Comparison of ENCODE assay signal across 9 cellular contexts in the genomic region with DNA sequence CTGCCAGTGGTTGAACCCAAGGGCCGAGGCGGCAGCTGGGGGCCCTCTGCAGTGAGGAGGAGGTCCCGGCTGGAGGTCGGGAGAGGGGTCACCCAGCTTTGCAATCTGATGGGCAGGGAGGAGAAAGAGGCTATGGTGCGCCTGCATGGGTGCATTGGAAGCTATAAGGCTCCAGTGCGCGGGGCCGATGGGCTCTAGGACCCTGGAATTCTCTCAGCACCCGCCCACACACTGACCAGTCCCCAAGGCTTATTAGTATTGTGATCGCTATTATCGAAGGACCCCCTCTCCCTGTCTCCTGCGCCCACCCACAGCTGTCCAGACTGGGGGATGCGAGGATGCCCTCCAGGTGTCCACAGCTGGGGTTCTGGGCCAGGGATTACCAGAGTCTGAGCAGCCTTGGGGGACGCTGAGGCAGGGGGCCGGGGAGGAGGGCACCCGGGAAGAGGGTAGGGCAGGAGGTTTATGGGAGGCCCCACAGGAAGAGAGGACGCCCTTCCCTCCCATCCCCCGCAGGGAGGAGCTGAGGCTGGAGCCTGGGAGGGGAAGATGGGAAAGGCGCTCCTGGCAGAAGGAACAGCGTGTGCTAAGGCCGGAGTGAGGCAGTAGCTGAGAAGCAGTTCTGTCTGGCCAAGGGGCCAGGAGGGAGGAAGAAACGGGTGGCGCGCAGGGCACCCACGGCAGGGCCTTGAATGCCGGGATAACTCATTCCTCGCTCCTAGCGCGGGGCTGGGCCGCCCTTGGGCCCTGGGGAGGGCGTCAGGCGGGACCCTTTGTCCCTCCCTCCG. TPM values are rescaled to one million over a fixed set of nuclear protein-coding genes. Genes with fewer than 3 reads are reported as not detected.
DNase-seq lines count a peak whose midpoint lies in the region; ATAC-seq, FAIRE-seq and TF ChIP-seq lines count a peak whose summit lies in the region.
"Had no signal": no experiment of that assay in that cellular context is flagged by ENCODE, and none has a peak within 500 bp of the region (broad histone marks: within the 10 kb centered on the region; RNA-seq: fewer than 3 reads in every experiment).

No MANE protein-coding gene starts in this region.

- H2AFZ ChIP-seq in GM23248 (peak overlapping the region; percentile 63), astrocyte (ENCODE audit: low read depth, low read length) (peak overlapping the region; percentile 72)

- H3K9ac ChIP-seq in GM23248 = peak overlapping the region; percentile 72
- peak overlapping the region; percentile 81 for H3K9ac ChIP-seq in astrocyte (ENCODE audit: low read length)
- no peak overlapping the region for H3K9ac ChIP-seq in iPS-15b (ENCODE audit: low read depth, low read length)

- WGBS in GM23248 (ENCODE audit: low coverage in 1 of 2, low lambda C conversion rate in 2 of 2, missing lambda C conversion rate in 2 of 2), 2 experiments = 30 to 55% methylated on average over 18 to 33 of the region's 33 CpGs

- ATAC-seq in GM18520 (IDR thresholded peaks at IDR 0.05; ENCODE audit: unreplicated experiment) = no peak

- H3K4me3 ChIP-seq in GM23248 (peak overlapping the region; percentile 56; the same call in 1 of the 2 replicates), astrocyte (ENCODE audit: insufficient read depth, low read depth, low read length) (peak overlapping the region; percentile 54), iPS-15b (ENCODE audit: low read depth, low read length) (peak overlapping the region; percentile 79), skin epidermis (peak overlapping the region; percentile 17 to 38 (median 31))

- no peak for TF ChIP-seq CTCF in astrocyte (IDR thresholded peaks at IDR 0.05; ENCODE audit: insufficient read depth, low read depth, low read length)

- FAIRE-seq in astrocyte (lab: Jason Lieb, UNC) = no peak
- FAIRE-seq: endometrium had no signal

- H3K27me3 ChIP-seq in GM23248 (replicated peaks; ENCODE audit: insufficient read depth) = no peaks in the 10 kb centered on the region
- no peaks in the 10 kb centered on the region for H3K27me3 ChIP-seq in astrocyte (ENCODE audit: insufficient read depth, low read length)
- peaks cover 45% of the 10 kb centered on the region for H3K27me3 ChIP-seq in iPS-15b (ENCODE audit: control insufficient read depth, insufficient read depth, low read length)

- in situ Hi-C loops in GM23248 (cut with MboI) = no loop called here

- H3K27ac ChIP-seq in GM23248 (peak overlapping the region; percentile 58; the same call in 1 of the 2 replicates), astrocyte (ENCODE audit: low read depth, low read length) (peak overlapping the region; percentile 22), skin epidermis (peak overlapping the region in 20 of 21 experiments; percentile 41 to 90 (median 78))

- DNase-seq in GM23248 = peak; percentile 68
- DNase-seq in astrocyte (ENCODE audit: low read depth) = peak; percentile 72
- DNase-seq in activated gamma-delta T cell treated with Interleukin-2 at 50 U/mL for 16 hours = no peak
- DNase-seq in GF-D8 (lab: John Stamatoyannopoulos, UW) = no peak
- no peak for DNase-seq in cerebellar nuclear complex (lab: John Stamatoyannopoulos, UW)

- peaks cover 17% of the 10 kb centered on the region for H3K4me1 Mint-ChIP-seq in astrocyte (ENCODE audit: low read depth, unreplicated experiment)

- H3F3A ChIP-seq in GM23248 (ENCODE audit: insufficient read depth) = peaks cover 14% of the 10 kb centered on the region

- H3K9me3 Mint-ChIP-seq in astrocyte (ENCODE audit: unreplicated experiment) = no peaks in the 10 kb centered on the region

- H3K27me3 Mint-ChIP-seq in astrocyte (ENCODE audit: low read depth, unreplicated experiment) = peaks cover 9% of the 10 kb centered on the region

- peaks cover 28% of the 10 kb centered on the region for H3K4me1 ChIP-seq in GM23248 (ENCODE audit: insufficient read depth)
- peaks cover 18% of the 10 kb centered on the region for H3K4me1 ChIP-seq in astrocyte (ENCODE audit: insufficient read depth, low read length)
- peaks cover 18% of the 10 kb centered on the region for H3K4me1 ChIP-seq in iPS-15b (ENCODE audit: control insufficient read depth, insufficient read depth, low read length)

- no peaks in the 10 kb centered on the region for H3K9me3 ChIP-seq in GM23248 (ENCODE audit: low read depth)
- H3K9me3 ChIP-seq in astrocyte (ENCODE audit: insufficient read depth, low read depth, low read length) = no peaks in the 10 kb centered on the region
- H3K9me3 ChIP-seq in iPS-15b (ENCODE audit: control insufficient read depth, insufficient read depth, low read length) = no peaks in the 10 kb centered on the region

- H3K4me3 Mint-ChIP-seq in astrocyte (ENCODE audit: unreplicated experiment) = peak overlapping the region; percentile 69

- no peaks in the 10 kb centered on the region for H3K9me2 ChIP-seq in GM23248 (ENCODE audit: insufficient read depth)

- H3K36me3 Mint-ChIP-seq in astrocyte (ENCODE audit: low read depth, unreplicated experiment) = no peaks in the 10 kb centered on the region

- peak overlapping the region; percentile 87 for H3K27ac Mint-ChIP-seq in astrocyte (ENCODE audit: unreplicated experiment)

- H3K36me3 ChIP-seq in GM23248 (ENCODE audit: low read depth) = no peaks in the 10 kb centered on the region
- no peaks in the 10 kb centered on the region for H3K36me3 ChIP-seq in astrocyte (ENCODE audit: insufficient read depth, low read length)
- H3K36me3 ChIP-seq in iPS-15b (ENCODE audit: control insufficient read depth, insufficient read depth, low read length) = no peaks in the 10 kb centered on the region

- H3K79me2 ChIP-seq in GM23248 (ENCODE audit: insufficient read depth) (no peaks in the 10 kb centered on the region), astrocyte (ENCODE audit: insufficient read depth, low read length) (no peaks in the 10 kb centered on the region)

- peak overlapping the region; percentile 20 for H3K4me2 ChIP-seq in GM23248 (ENCODE audit: unreplicated experiment)
- H3K4me2 ChIP-seq in astrocyte (ENCODE audit: low read length) = peak overlapping the region; percentile 89

- H4K20me1 ChIP-seq in GM23248 (ENCODE audit: insufficient read depth) (no peaks in the 10 kb centered on the region), astrocyte (ENCODE audit: insufficient read depth, low read length) (no peaks in the 10 kb centered on the region)

RNA-seq across cellular contexts. Expression of a gene that starts 24.2 kb away (rescaled TPM):
- 0.32 TPM in 1 of 2 replicates, not detected in the other for total RNA-seq in GM23248 (2014; rRNA removed; shearing (Covaris generic))
- 0.23 and 0.56 TPM in 2 replicates for polyA plus RNA-seq in GM23248 (2016; fragmentation: Nextera tagmentation; extraction: Ambion mirVana)
- 0.41 TPM in 1 of 2 replicates, not detected in the other for total RNA-seq in astrocyte

RNA-seq across cellular contexts. Expression of a gene that starts 29.2 kb away (rescaled TPM):
- 32.6 and 44.5 TPM in 2 replicates for total RNA-seq in GM23248 (2014; rRNA removed; shearing (Covaris generic))
- 115 TPM in 2 replicates for polyA plus RNA-seq in GM23248 (2016; fragmentation: Nextera tagmentation; extraction: Ambion mirVana)
- total RNA-seq in astrocyte = 54.0 and 55.1 TPM in 2 replicates

RNA-seq across cellular contexts. Expression of a gene that starts 45.2 kb away (rescaled TPM):
- 22.9 and 24.9 TPM in 2 replicates for total RNA-seq in GM23248 (2014; rRNA removed; shearing (Covaris generic))
- polyA plus RNA-seq in GM23248 (2016; fragmentation: Nextera tagmentation; extraction: Ambion mirVana) = 24.1 and 24.4 TPM in 2 replicates
- 21.7 and 24.3 TPM in 2 replicates for total RNA-seq in astrocyte

Comparison
In these comparisons a context has a peak if more than half of its experiments do, and no peak if none do; other contexts are left out.
1. DNase-seq: peak in GM23248 (single experiment) and astrocyte (single experiment); none in activated gamma-delta T cell treated with Interleukin-2 at 50 U/mL for 16 hours (single experiment), GF-D8 (single experiment) and cerebellar nuclear complex (0 of 2).
2. H3K27ac ChIP-seq: peak in every context shown above with its lines; median percentile 78 in skin epidermis; 58 in GM23248; 22 in astrocyte.
3. Peak in every context shown above with its lines, with median percentiles within 50 percentile points of each other: H3K4me3 ChIP-seq.